ENCODE assay signal across 15 cellular contexts in genomic region chr2:112665113-112665780, GRCh38. TPM values are rescaled to one million over a fixed set of nuclear protein-coding genes. Genes with fewer than 3 reads are reported as not detected.
A peak's percentile ranks its signal among the peaks of the same experiment; 100 is the strongest.
DNase-seq lines count a peak whose midpoint lies in the region; ATAC-seq and TF ChIP-seq lines count a peak whose summit lies in the region.
"Had no signal": no experiment of that assay in that cellular context is flagged by ENCODE, and none has a peak within 500 bp of the region (broad histone marks: within the 10 kb centered on the region; RNA-seq: fewer than 3 reads in every experiment).

No MANE protein-coding gene starts in this region.

- ATAC-seq in left cardiac atrium (peak; percentile 25 to 28), left ventricle myocardium superior (no peak)
- no peak for ATAC-seq in central memory CD8-positive, alpha-beta T cell (replicated peaks; ENCODE audit: extremely low read depth, poor library complexity, severe bottlenecking)
- ATAC-seq: sciatic nerve had no signal

- no peak overlapping the region for H3K4me3 Mint-ChIP-seq in central memory CD8-positive, alpha-beta T cell
- no peak overlapping the region for H3K4me3 Mint-ChIP-seq in type B pancreatic cell
- H3K4me3 Mint-ChIP-seq: nephron had no signal

- intact Hi-C loops in left cardiac atrium (cut with DNase I) (no loop called here), left ventricle myocardium superior (cut with micrococcal nuclease) (no loop called here), cardiac septum (cut with DNase I) (no loop called here)

- peaks cover 25% of the 10 kb centered on the region for H3K4me1 Mint-ChIP-seq in central memory CD8-positive, alpha-beta T cell
- H3K4me1 Mint-ChIP-seq in type B pancreatic cell (ENCODE audit: unreplicated experiment), result peaks cover 3% of the 10 kb centered on the region
- H3K4me1 Mint-ChIP-seq: nephron had no signal

- peak overlapping the region; percentile 16 for H3K27ac Mint-ChIP-seq in central memory CD8-positive, alpha-beta T cell (ENCODE audit: low read depth)
- H3K27ac Mint-ChIP-seq in type B pancreatic cell, result peak overlapping the region; percentile 86
- H3K27ac Mint-ChIP-seq: nephron had no signal

- DNase-seq in left cardiac atrium (no peak), left ventricle myocardium superior (no peak), OCI-M1 (lab: John Stamatoyannopoulos, UW) (peak; percentile 74), type B pancreatic cell (ENCODE audit: extremely low spot score, unreplicated experiment) (no peak), NCI-H446 treated with DMSO at 0.1 percent for 48 hours (lab: John Stamatoyannopoulos, UW) (no peak), cardiac septum (ENCODE audit: low spot score) (no peak), GOT3 (lab: John Stamatoyannopoulos, UW) (no peak)
- no peak for DNase-seq in central memory CD8-positive, alpha-beta T cell (ENCODE audit: low spot score in 2 of 2)
- DNase-seq: activated gamma-delta T cell, heart right ventricle, NCI-H146, stomach had no signal

- no peaks in the 10 kb centered on the region for H3K9me3 Mint-ChIP-seq in central memory CD8-positive, alpha-beta T cell
- no peaks in the 10 kb centered on the region for H3K9me3 Mint-ChIP-seq in type B pancreatic cell
- H3K9me3 Mint-ChIP-seq: nephron had no signal

- no peaks in the 10 kb centered on the region for H3K27me3 Mint-ChIP-seq in central memory CD8-positive, alpha-beta T cell
- H3K27me3 Mint-ChIP-seq in type B pancreatic cell, result no peaks in the 10 kb centered on the region

- no peak for TF ChIP-seq CTCF in type B pancreatic cell (conservative IDR thresholded peaks at IDR 0.05)

- peaks cover 52% of the 10 kb centered on the region for H3K36me3 Mint-ChIP-seq in central memory CD8-positive, alpha-beta T cell (ENCODE audit: insufficient read depth)
- peaks cover 42% of the 10 kb centered on the region for H3K36me3 Mint-ChIP-seq in type B pancreatic cell

RNA-seq across cellular contexts. Expression of gene SLC20A1, which starts 19.5 kb away (rescaled TPM):
- 10 to 100 TPM; 15.1 to 38.1 TPM for total RNA-seq in left cardiac atrium
- 10.8 TPM for total RNA-seq in left ventricle myocardium superior
- 50.3 and 63.9 TPM in 2 replicates for total RNA-seq in type B pancreatic cell (ENCODE audit: low replicate concordance)
- total RNA-seq in cardiac septum, result 26.1 TPM

RNA-seq across cellular contexts. Expression of gene NT5DC4, which starts 55.6 kb away (rescaled TPM):
- total RNA-seq in left cardiac atrium, result not detected
- not detected for total RNA-seq in left ventricle myocardium superior
- total RNA-seq in type B pancreatic cell (ENCODE audit: low replicate concordance), result not detected in 2 replicates
- not detected for total RNA-seq in cardiac septum
- total RNA-seq: bronchial epithelial cell, sciatic nerve, stomach had no signal

Comparison
In these comparisons a context has a peak if more than half of its experiments do, and no peak if none do; other contexts are left out.
1. ATAC-seq: peak in left cardiac atrium (2 of 2); none in left ventricle myocardium superior (single experiment) and central memory CD8-positive, alpha-beta T cell (single experiment).